ENCODE assay signal across 26 cellular contexts in the genomic region with DNA sequence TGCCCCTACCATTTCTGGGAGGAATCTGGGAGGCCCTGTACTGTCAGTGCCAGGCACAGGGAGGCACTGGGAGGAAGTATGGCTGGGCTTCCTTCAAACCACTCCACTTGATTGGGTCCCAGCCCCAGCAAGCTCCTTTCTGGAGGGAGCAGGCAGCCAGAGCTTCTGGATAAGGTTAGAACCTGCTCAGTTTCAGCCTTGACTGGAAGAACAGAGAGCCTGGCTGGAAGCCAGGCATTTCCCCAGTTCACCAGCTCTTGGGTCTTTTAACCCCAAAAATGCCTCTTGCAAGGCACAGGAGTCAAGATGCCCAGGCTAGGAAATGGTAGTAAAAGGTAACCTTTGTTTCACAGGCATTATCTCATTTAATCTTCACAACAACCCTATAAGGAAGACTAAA. TPM values are rescaled to one million over a fixed set of nuclear protein-coding genes. Genes with fewer than 3 reads are reported as not detected.
A peak's percentile ranks its signal among the peaks of the same experiment; 100 is the strongest.
DNase-seq lines count a peak whose midpoint lies in the region; ATAC-seq and TF ChIP-seq lines count a peak whose summit lies in the region.
"Had no signal": no experiment of that assay in that cellular context is flagged by ENCODE, and none has a peak within 500 bp of the region (broad histone marks: within the 10 kb centered on the region; RNA-seq: fewer than 3 reads in every experiment).

No MANE protein-coding gene starts in this region.

- H3K36me3 ChIP-seq in Loucy (ENCODE audit: insufficient read depth, low read length) (no peaks in the 10 kb centered on the region), parathyroid adenoma (ENCODE audit: control insufficient read depth, insufficient read depth, low read length) (no peaks in the 10 kb centered on the region)
- H3K36me3 ChIP-seq in effector memory CD4-positive, alpha-beta T cell (ENCODE audit: control insufficient read depth, insufficient read depth, low read length) = no peaks in the 10 kb centered on the region
- H3K36me3 ChIP-seq: colonic mucosa, HAP-1, uterus had no signal

- DNase-seq in NCI-H1694 treated with DMSO at 0.1 percent for 48 hours (lab: John Stamatoyannopoulos, UW) (peak; percentile 20), NCI-H1694 (lab: John Stamatoyannopoulos, UW) (no peak)
- DNase-seq in activated CD8-positive, alpha-beta T cell treated with anti-CD3 and anti-CD28 coated beads, Interleukin-2, amount 10 ng/mL, durations not matched to agents 7 days and 5 days = no peak
- no peak for DNase-seq in effector memory CD4-positive, alpha-beta T cell
- DNase-seq: activated CD4-positive, alpha-beta T cell treated with anti-CD3 and anti-CD28 coated beads, Interleukin-2, amount 10 ng/mL, durations not matched to agents 7 days and 5 days; activated naive CD4-positive, alpha-beta T cell treated with anti-CD3 and anti-CD28 coated beads, Interleukin-2, amount 10 ng/mL, durations not matched to agents 7 days and 5 days; activated T-cell treated with anti-CD3 and anti-CD28 coated beads for 4 hours; colonic mucosa; DND-41; foreskin fibroblast; left cardiac atrium; midbrain; NCI-H510A treated with DMSO at 0.1 percent for 48 hours; PC-9; stimulated activated CD4-positive, alpha-beta T cell treated with anti-CD3 and anti-CD28 coated beads, Interleukin-15, amount 100 ng/mL, for 24 hours; stimulated activated naive CD4-positive, alpha-beta T cell treated with Interleukin-2 at 50 U/mL for 16 hours; uterus had no signal

- no peaks in the 10 kb centered on the region for H3F3A ChIP-seq in Loucy (ENCODE audit: low read depth)

- no peak overlapping the region for H3K4me3 ChIP-seq in Loucy (ENCODE audit: low read length, poor library complexity, severe bottlenecking)
- no peak overlapping the region for H3K4me3 ChIP-seq in parathyroid adenoma (ENCODE audit: low read depth, low read length)
- no peak overlapping the region for H3K4me3 ChIP-seq in effector memory CD4-positive, alpha-beta T cell (ENCODE audit: insufficient read depth, low read depth, low read length, poor library complexity, severe bottlenecking)
- H3K4me3 ChIP-seq: colonic mucosa, HAP-1, PC-9, uterus had no signal

- H3K79me2 ChIP-seq in Loucy (ENCODE audit: insufficient read depth, low read length) (no peaks in the 10 kb centered on the region), parathyroid adenoma (no peaks in the 10 kb centered on the region)

- H3K9me3 ChIP-seq in Loucy (ENCODE audit: insufficient read depth, low read depth, low read length) = no peaks in the 10 kb centered on the region
- H3K9me3 ChIP-seq in parathyroid adenoma (ENCODE audit: control insufficient read depth, low read length) = no peaks in the 10 kb centered on the region
- H3K9me3 ChIP-seq in effector memory CD4-positive, alpha-beta T cell (ENCODE audit: control insufficient read depth, low read length) = no peaks in the 10 kb centered on the region
- H3K9me3 ChIP-seq: colonic mucosa, HAP-1, uterus had no signal

- no peak overlapping the region for H3K4me3 Mint-ChIP-seq in activated CD8-positive, alpha-beta T cell treated with anti-CD3 and anti-CD28 coated beads, Interleukin-2, amount 10 ng/mL, durations not matched to agents 7 days and 5 days
- H3K4me3 Mint-ChIP-seq: activated CD4-positive, alpha-beta T cell treated with anti-CD3 and anti-CD28 coated beads, Interleukin-2, amount 10 ng/mL, durations not matched to agents 7 days and 5 days; activated naive CD4-positive, alpha-beta T cell treated with anti-CD3 and anti-CD28 coated beads, Interleukin-2, amount 10 ng/mL, durations not matched to agents 7 days and 5 days; neural crest cell had no signal

- H3K4me1 Mint-ChIP-seq in activated CD8-positive, alpha-beta T cell treated with anti-CD3 and anti-CD28 coated beads, Interleukin-2, amount 10 ng/mL, durations not matched to agents 7 days and 5 days (ENCODE audit: low read depth) = no peaks in the 10 kb centered on the region
- H3K4me1 Mint-ChIP-seq: activated CD4-positive, alpha-beta T cell treated with anti-CD3 and anti-CD28 coated beads, Interleukin-2, amount 10 ng/mL, durations not matched to agents 7 days and 5 days; activated naive CD4-positive, alpha-beta T cell treated with anti-CD3 and anti-CD28 coated beads, Interleukin-2, amount 10 ng/mL, durations not matched to agents 7 days and 5 days had no signal

- no peaks in the 10 kb centered on the region for H3K9me2 ChIP-seq in Loucy (replicated peaks; ENCODE audit: low read depth, low read length)

- TF ChIP-seq CTCF in Loucy (conservative IDR thresholded peaks at IDR 0.05; ENCODE audit: low read length) (no peak), parathyroid adenoma (IDR thresholded peaks at IDR 0.05) (no peak)

- no peak overlapping the region for H3K4me2 ChIP-seq in Loucy (ENCODE audit: low read depth, low read length, poor library complexity, severe bottlenecking)
- H3K4me2 ChIP-seq in parathyroid adenoma (ENCODE audit: low read length) = no peak overlapping the region
- H3K4me2 ChIP-seq: PC-9 had no signal

- ATAC-seq in SK-N-SH treated with all-trans-retinoic acid at 6 μM for 48 hours (peak; percentile 36; the same call in 2 of the 3 replicates), HG02588 (IDR thresholded peaks at IDR 0.05; ENCODE audit: unreplicated experiment) (no peak)
- ATAC-seq in activated CD8-positive, alpha-beta T cell treated with anti-CD3 and anti-CD28 coated beads, Interleukin-2, amount 10 ng/mL, durations not matched to agents 7 days and 5 days = no peak

- no peaks in the 10 kb centered on the region for H3K9me3 Mint-ChIP-seq in activated CD8-positive, alpha-beta T cell treated with anti-CD3 and anti-CD28 coated beads, Interleukin-2, amount 10 ng/mL, durations not matched to agents 7 days and 5 days (ENCODE audit: insufficient read depth)
- H3K9me3 Mint-ChIP-seq: activated CD4-positive, alpha-beta T cell treated with anti-CD3 and anti-CD28 coated beads, Interleukin-2, amount 10 ng/mL, durations not matched to agents 7 days and 5 days; activated naive CD4-positive, alpha-beta T cell treated with anti-CD3 and anti-CD28 coated beads, Interleukin-2, amount 10 ng/mL, durations not matched to agents 7 days and 5 days; neural crest cell had no signal

- no peak overlapping the region for H3K27ac Mint-ChIP-seq in activated CD8-positive, alpha-beta T cell treated with anti-CD3 and anti-CD28 coated beads, Interleukin-2, amount 10 ng/mL, durations not matched to agents 7 days and 5 days
- H3K27ac Mint-ChIP-seq: activated CD4-positive, alpha-beta T cell treated with anti-CD3 and anti-CD28 coated beads, Interleukin-2, amount 10 ng/mL, durations not matched to agents 7 days and 5 days; activated naive CD4-positive, alpha-beta T cell treated with anti-CD3 and anti-CD28 coated beads, Interleukin-2, amount 10 ng/mL, durations not matched to agents 7 days and 5 days had no signal

- H3K27me3 Mint-ChIP-seq in activated CD8-positive, alpha-beta T cell treated with anti-CD3 and anti-CD28 coated beads, Interleukin-2, amount 10 ng/mL, durations not matched to agents 7 days and 5 days (ENCODE audit: low read depth) = peaks cover 2% of the 10 kb centered on the region
- H3K27me3 Mint-ChIP-seq: activated CD4-positive, alpha-beta T cell treated with anti-CD3 and anti-CD28 coated beads, Interleukin-2, amount 10 ng/mL, durations not matched to agents 7 days and 5 days had no signal

- no peak overlapping the region for H3K9ac ChIP-seq in Loucy (ENCODE audit: low read depth, low read length, poor library complexity, severe bottlenecking)
- no peak overlapping the region for H3K9ac ChIP-seq in parathyroid adenoma

- no peaks in the 10 kb centered on the region for H3K27me3 ChIP-seq in Loucy (ENCODE audit: insufficient read depth, low read length, poor library complexity, severe bottlenecking)
- no peaks in the 10 kb centered on the region for H3K27me3 ChIP-seq in parathyroid adenoma (ENCODE audit: control insufficient read depth, insufficient read depth, low read length)
- no peaks in the 10 kb centered on the region for H3K27me3 ChIP-seq in effector memory CD4-positive, alpha-beta T cell (replicated peaks; ENCODE audit: control insufficient read depth, insufficient read depth, low read length, poor library complexity, severe bottlenecking)
- H3K27me3 ChIP-seq: colonic mucosa, uterus had no signal

- H2AFZ ChIP-seq in Loucy (ENCODE audit: low read length) (peak overlapping the region; percentile 13; the same call in 1 of the 2 replicates), parathyroid adenoma (peak overlapping the region; percentile 62)
- H2AFZ ChIP-seq: PC-9 had no signal

- H3K4me1 ChIP-seq in Loucy (ENCODE audit: insufficient read depth, low read length, poor library complexity, severe bottlenecking) (no peaks in the 10 kb centered on the region), parathyroid adenoma (peaks cover 12% of the 10 kb centered on the region)
- H3K4me1 ChIP-seq in effector memory CD4-positive, alpha-beta T cell (ENCODE audit: control insufficient read depth, insufficient read depth, low read length, poor library complexity, severe bottlenecking) = no peaks in the 10 kb centered on the region
- H3K4me1 ChIP-seq: colonic mucosa, uterus had no signal

- H3K27ac ChIP-seq in parathyroid adenoma = no peak overlapping the region
- no peak overlapping the region for H3K27ac ChIP-seq in effector memory CD4-positive, alpha-beta T cell (ENCODE audit: insufficient read depth, low read length, poor library complexity, severe bottlenecking)
- H3K27ac ChIP-seq: C4-2B, colonic mucosa, PC-9, uterus had no signal

- no peaks in the 10 kb centered on the region for H4K20me1 ChIP-seq in Loucy (ENCODE audit: insufficient read depth, low read length, poor library complexity, severe bottlenecking)

- POLR2A ChIA-PET in activated CD8-positive, alpha-beta T cell treated with anti-CD3 and anti-CD28 coated beads, Interleukin-2, amount 10 ng/mL, durations not matched to agents 7 days and 5 days (lab: Charles Lee) = no interaction called here

- CTCF ChIA-PET in activated CD8-positive, alpha-beta T cell treated with anti-CD3 and anti-CD28 coated beads, Interleukin-2, amount 10 ng/mL, durations not matched to agents 7 days and 5 days (lab: Charles Lee) = interaction anchor here (2.1 kb wide), 1 partner anchor 14 kb away, joined by 5 read pairs; no protein-coding TSS in a partner anchor

- H3K36me3 Mint-ChIP-seq in activated CD8-positive, alpha-beta T cell treated with anti-CD3 and anti-CD28 coated beads, Interleukin-2, amount 10 ng/mL, durations not matched to agents 7 days and 5 days (ENCODE audit: low read depth) = no peaks in the 10 kb centered on the region
- H3K36me3 Mint-ChIP-seq: activated naive CD4-positive, alpha-beta T cell treated with anti-CD3 and anti-CD28 coated beads, Interleukin-2, amount 10 ng/mL, durations not matched to agents 7 days and 5 days had no signal

TF ChIP-seq in SK-N-SH treated with all-trans-retinoic acid at 6 μM for 48 hours, 23 proteins besides CTCF, POLR2A, EP300 and RAD21 (continues in another document):
- no peak for TF ChIP-seq ZNF70 (CRISPR knock-in tag; IDR thresholded peaks at IDR 0.05)

RNA-seq across cellular contexts. Expression of gene KCTD14, which starts 9.0 kb away (rescaled TPM):
- total RNA-seq in activated CD8-positive, alpha-beta T cell treated with anti-CD3 and anti-CD28 coated beads, Interleukin-2, amount 10 ng/mL, durations not matched to agents 7 days and 5 days = under 1 TPM; 0.21 to 0.47 TPM

RNA-seq across cellular contexts. Expression of gene THRSP, which starts 31.6 kb away (rescaled TPM):
- not detected for total RNA-seq in activated CD8-positive, alpha-beta T cell treated with anti-CD3 and anti-CD28 coated beads, Interleukin-2, amount 10 ng/mL, durations not matched to agents 7 days and 5 days
- total RNA-seq: activated CD4-positive, alpha-beta T cell treated with anti-CD3 and anti-CD28 coated beads, Interleukin-2, amount 10 ng/mL, durations not matched to agents 7 days and 5 days; endothelial cell of umbilical vein; neural crest cell; renal cortical epithelial cell; uterus had no signal

RNA-seq across cellular contexts. Expression of gene INTS4, which starts 37.6 kb away (rescaled TPM):
- total RNA-seq in activated CD8-positive, alpha-beta T cell treated with anti-CD3 and anti-CD28 coated beads, Interleukin-2, amount 10 ng/mL, durations not matched to agents 7 days and 5 days = 10 to 100 TPM; 45.1 to 51.2 TPM

RNA-seq across cellular contexts. Expression of gene NDUFC2, which starts 47.6 kb away (rescaled TPM):
- 100 to 1,000 TPM; 193 TPM for total RNA-seq in activated CD8-positive, alpha-beta T cell treated with anti-CD3 and anti-CD28 coated beads, Interleukin-2, amount 10 ng/mL, durations not matched to agents 7 days and 5 days
